ENCODE assay signal across 1 cellular context in the genomic region with DNA sequence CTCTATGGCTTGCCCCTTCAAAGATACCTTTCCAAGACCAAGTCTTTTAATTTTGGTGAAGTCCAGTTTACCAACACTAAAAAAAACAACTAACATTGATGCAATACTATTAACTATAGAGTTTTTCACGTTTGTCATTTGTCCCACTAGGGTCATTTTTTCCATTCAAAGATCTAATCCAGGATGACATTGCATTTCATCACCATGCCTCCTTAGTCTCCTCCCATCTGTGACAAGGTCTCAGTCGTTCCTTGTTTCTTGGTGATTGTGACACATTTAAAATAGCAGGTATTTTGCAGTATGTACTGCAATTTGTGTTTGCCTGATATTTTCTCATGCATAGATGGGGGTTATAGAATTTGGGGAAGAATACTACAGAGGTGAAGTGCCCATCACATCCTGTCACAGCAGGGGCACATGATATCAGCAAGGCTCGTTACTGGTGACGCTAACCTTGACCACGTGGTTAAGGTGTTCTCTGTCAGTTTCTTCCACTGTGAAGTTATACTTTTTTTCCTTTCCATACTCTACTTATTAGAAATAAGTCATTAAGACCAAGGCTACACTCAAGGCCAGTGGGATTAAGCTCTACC.
A peak's percentile ranks its signal among the peaks of the same experiment; 100 is the strongest.
TF ChIP-seq lines count a peak whose summit lies in the region.

No MANE protein-coding gene starts in this region.

TF ChIP-seq in K562, 482 proteins besides CTCF, POLR2A, EP300 and RAD21 (continues in another document):
- TF ChIP-seq, protein P1, sequence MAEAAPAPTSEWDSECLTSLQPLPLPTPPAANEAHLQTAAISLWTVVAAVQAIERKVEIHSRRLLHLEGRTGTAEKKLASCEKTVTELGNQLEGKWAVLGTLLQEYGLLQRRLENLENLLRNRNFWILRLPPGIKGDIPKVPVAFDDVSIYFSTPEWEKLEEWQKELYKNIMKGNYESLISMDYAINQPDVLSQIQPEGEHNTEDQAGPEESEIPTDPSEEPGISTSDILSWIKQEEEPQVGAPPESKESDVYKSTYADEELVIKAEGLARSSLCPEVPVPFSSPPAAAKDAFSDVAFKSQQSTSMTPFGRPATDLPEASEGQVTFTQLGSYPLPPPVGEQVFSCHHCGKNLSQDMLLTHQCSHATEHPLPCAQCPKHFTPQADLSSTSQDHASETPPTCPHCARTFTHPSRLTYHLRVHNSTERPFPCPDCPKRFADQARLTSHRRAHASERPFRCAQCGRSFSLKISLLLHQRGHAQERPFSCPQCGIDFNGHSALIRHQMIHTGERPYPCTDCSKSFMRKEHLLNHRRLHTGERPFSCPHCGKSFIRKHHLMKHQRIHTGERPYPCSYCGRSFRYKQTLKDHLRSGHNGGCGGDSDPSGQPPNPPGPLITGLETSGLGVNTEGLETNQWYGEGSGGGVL (CRISPR knock-in tag; IDR thresholded peaks at IDR 0.05): no peak
- TF ChIP-seq CBFB (CRISPR knock-in tag; IDR thresholded peaks at IDR 0.05) (no peak), RBM25 (IDR thresholded peaks at IDR 0.05; ENCODE audit: low read depth, low read length, severe bottlenecking) (no peak), CEBPB (tag; IDR thresholded peaks at IDR 0.05) (peak; percentile 81), MAFK (IDR thresholded peaks at IDR 0.05; ENCODE audit: low read length) (no peak), L3MBTL2 (IDR thresholded peaks at IDR 0.05) (peak; percentile 81), SPI1 (IDR thresholded peaks at IDR 0.05; ENCODE audit: borderline replicate concordance, low read depth, low read length) (no peak), NFE2 (IDR thresholded peaks at IDR 0.05; ENCODE audit: low read depth) (peak; percentile 75), CEBPG (CRISPR knock-in tag; IDR thresholded peaks at IDR 0.05) (no peak), CEBPG (tag; conservative IDR thresholded peaks at IDR 0.05 in 1 of 2, IDR thresholded peaks at IDR 0.05 in 1 of 2) (peak; percentile 60 to 84; a peak in 3 of 4 replicates), SNRNP70 (optimal IDR thresholded peaks at IDR 0.05; ENCODE audit: low read depth, low read length) (no peak), U2AF2 (optimal IDR thresholded peaks at IDR 0.05; ENCODE audit: low read depth, low read length) (no peak), NELFE (IDR thresholded peaks at IDR 0.05; ENCODE audit: insufficient read depth, insufficient read length) (no peak), STAG1 (CRISPR knock-in tag; IDR thresholded peaks at IDR 0.05; ENCODE audit: borderline replicate concordance) (no peak), HDAC3 (IDR thresholded peaks at IDR 0.05; ENCODE audit: borderline replicate concordance, partially characterized antibody) (no peak), SAP30 (IDR thresholded peaks at IDR 0.05; ENCODE audit: borderline replicate concordance, insufficient read depth, low read depth, low read length, poor library complexity, severe bottlenecking) (no peak), BMI1 (IDR thresholded peaks at IDR 0.05; ENCODE audit: low read length) (no peak), NCOR1 (IDR thresholded peaks at IDR 0.05) (no peak), ZNF311 (CRISPR knock-in tag; IDR thresholded peaks at IDR 0.05) (no peak), HDAC8 (tag; IDR thresholded peaks at IDR 0.05) (no peak), MAFG (tag; conservative IDR thresholded peaks at IDR 0.05) (peak; percentile 80), TBL1XR1 (IDR thresholded peaks at IDR 0.05; ENCODE audit: low read length in 2 of 2) (no peak)
- TF ChIP-seq, protein P2, sequence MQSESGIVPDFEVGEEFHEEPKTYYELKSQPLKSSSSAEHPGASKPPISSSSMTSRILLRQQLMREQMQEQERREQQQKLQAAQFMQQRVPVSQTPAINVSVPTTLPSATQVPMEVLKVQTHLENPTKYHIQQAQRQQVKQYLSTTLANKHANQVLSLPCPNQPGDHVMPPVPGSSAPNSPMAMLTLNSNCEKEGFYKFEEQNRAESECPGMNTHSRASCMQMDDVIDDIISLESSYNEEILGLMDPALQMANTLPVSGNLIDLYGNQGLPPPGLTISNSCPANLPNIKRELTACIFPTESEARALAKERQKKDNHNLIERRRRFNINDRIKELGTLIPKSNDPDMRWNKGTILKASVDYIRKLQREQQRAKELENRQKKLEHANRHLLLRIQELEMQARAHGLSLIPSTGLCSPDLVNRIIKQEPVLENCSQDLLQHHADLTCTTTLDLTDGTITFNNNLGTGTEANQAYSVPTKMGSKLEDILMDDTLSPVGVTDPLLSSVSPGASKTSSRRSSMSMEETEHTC (IDR thresholded peaks at IDR 0.05): no peak
- TF ChIP-seq, protein P3, sequence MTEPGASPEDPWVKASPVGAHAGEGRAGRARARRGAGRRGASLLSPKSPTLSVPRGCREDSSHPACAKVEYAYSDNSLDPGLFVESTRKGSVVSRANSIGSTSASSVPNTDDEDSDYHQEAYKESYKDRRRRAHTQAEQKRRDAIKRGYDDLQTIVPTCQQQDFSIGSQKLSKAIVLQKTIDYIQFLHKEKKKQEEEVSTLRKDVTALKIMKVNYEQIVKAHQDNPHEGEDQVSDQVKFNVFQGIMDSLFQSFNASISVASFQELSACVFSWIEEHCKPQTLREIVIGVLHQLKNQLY (CRISPR knock-in tag; conservative IDR thresholded peaks at IDR 0.05): no peak
- TF ChIP-seq, protein P4, sequence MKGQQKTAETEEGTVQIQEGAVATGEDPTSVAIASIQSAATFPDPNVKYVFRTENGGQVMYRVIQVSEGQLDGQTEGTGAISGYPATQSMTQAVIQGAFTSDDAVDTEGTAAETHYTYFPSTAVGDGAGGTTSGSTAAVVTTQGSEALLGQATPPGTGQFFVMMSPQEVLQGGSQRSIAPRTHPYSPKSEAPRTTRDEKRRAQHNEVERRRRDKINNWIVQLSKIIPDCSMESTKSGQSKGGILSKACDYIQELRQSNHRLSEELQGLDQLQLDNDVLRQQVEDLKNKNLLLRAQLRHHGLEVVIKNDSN (CRISPR knock-in tag; IDR thresholded peaks at IDR 0.05): no peak
- TF ChIP-seq, protein P5, sequence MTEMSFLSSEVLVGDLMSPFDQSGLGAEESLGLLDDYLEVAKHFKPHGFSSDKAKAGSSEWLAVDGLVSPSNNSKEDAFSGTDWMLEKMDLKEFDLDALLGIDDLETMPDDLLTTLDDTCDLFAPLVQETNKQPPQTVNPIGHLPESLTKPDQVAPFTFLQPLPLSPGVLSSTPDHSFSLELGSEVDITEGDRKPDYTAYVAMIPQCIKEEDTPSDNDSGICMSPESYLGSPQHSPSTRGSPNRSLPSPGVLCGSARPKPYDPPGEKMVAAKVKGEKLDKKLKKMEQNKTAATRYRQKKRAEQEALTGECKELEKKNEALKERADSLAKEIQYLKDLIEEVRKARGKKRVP (CRISPR knock-in tag; IDR thresholded peaks at IDR 0.05): peak; percentile 64; the same call in 1 of the 2 replicates
- TF ChIP-seq, protein P6, sequence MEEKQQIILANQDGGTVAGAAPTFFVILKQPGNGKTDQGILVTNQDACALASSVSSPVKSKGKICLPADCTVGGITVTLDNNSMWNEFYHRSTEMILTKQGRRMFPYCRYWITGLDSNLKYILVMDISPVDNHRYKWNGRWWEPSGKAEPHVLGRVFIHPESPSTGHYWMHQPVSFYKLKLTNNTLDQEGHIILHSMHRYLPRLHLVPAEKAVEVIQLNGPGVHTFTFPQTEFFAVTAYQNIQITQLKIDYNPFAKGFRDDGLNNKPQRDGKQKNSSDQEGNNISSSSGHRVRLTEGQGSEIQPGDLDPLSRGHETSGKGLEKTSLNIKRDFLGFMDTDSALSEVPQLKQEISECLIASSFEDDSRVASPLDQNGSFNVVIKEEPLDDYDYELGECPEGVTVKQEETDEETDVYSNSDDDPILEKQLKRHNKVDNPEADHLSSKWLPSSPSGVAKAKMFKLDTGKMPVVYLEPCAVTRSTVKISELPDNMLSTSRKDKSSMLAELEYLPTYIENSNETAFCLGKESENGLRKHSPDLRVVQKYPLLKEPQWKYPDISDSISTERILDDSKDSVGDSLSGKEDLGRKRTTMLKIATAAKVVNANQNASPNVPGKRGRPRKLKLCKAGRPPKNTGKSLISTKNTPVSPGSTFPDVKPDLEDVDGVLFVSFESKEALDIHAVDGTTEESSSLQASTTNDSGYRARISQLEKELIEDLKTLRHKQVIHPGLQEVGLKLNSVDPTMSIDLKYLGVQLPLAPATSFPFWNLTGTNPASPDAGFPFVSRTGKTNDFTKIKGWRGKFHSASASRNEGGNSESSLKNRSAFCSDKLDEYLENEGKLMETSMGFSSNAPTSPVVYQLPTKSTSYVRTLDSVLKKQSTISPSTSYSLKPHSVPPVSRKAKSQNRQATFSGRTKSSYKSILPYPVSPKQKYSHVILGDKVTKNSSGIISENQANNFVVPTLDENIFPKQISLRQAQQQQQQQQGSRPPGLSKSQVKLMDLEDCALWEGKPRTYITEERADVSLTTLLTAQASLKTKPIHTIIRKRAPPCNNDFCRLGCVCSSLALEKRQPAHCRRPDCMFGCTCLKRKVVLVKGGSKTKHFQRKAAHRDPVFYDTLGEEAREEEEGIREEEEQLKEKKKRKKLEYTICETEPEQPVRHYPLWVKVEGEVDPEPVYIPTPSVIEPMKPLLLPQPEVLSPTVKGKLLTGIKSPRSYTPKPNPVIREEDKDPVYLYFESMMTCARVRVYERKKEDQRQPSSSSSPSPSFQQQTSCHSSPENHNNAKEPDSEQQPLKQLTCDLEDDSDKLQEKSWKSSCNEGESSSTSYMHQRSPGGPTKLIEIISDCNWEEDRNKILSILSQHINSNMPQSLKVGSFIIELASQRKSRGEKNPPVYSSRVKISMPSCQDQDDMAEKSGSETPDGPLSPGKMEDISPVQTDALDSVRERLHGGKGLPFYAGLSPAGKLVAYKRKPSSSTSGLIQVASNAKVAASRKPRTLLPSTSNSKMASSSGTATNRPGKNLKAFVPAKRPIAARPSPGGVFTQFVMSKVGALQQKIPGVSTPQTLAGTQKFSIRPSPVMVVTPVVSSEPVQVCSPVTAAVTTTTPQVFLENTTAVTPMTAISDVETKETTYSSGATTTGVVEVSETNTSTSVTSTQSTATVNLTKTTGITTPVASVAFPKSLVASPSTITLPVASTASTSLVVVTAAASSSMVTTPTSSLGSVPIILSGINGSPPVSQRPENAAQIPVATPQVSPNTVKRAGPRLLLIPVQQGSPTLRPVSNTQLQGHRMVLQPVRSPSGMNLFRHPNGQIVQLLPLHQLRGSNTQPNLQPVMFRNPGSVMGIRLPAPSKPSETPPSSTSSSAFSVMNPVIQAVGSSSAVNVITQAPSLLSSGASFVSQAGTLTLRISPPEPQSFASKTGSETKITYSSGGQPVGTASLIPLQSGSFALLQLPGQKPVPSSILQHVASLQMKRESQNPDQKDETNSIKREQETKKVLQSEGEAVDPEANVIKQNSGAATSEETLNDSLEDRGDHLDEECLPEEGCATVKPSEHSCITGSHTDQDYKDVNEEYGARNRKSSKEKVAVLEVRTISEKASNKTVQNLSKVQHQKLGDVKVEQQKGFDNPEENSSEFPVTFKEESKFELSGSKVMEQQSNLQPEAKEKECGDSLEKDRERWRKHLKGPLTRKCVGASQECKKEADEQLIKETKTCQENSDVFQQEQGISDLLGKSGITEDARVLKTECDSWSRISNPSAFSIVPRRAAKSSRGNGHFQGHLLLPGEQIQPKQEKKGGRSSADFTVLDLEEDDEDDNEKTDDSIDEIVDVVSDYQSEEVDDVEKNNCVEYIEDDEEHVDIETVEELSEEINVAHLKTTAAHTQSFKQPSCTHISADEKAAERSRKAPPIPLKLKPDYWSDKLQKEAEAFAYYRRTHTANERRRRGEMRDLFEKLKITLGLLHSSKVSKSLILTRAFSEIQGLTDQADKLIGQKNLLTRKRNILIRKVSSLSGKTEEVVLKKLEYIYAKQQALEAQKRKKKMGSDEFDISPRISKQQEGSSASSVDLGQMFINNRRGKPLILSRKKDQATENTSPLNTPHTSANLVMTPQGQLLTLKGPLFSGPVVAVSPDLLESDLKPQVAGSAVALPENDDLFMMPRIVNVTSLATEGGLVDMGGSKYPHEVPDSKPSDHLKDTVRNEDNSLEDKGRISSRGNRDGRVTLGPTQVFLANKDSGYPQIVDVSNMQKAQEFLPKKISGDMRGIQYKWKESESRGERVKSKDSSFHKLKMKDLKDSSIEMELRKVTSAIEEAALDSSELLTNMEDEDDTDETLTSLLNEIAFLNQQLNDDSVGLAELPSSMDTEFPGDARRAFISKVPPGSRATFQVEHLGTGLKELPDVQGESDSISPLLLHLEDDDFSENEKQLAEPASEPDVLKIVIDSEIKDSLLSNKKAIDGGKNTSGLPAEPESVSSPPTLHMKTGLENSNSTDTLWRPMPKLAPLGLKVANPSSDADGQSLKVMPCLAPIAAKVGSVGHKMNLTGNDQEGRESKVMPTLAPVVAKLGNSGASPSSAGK (IDR thresholded peaks at IDR 0.05): peak; percentile 60
- TF ChIP-seq, protein P7, sequence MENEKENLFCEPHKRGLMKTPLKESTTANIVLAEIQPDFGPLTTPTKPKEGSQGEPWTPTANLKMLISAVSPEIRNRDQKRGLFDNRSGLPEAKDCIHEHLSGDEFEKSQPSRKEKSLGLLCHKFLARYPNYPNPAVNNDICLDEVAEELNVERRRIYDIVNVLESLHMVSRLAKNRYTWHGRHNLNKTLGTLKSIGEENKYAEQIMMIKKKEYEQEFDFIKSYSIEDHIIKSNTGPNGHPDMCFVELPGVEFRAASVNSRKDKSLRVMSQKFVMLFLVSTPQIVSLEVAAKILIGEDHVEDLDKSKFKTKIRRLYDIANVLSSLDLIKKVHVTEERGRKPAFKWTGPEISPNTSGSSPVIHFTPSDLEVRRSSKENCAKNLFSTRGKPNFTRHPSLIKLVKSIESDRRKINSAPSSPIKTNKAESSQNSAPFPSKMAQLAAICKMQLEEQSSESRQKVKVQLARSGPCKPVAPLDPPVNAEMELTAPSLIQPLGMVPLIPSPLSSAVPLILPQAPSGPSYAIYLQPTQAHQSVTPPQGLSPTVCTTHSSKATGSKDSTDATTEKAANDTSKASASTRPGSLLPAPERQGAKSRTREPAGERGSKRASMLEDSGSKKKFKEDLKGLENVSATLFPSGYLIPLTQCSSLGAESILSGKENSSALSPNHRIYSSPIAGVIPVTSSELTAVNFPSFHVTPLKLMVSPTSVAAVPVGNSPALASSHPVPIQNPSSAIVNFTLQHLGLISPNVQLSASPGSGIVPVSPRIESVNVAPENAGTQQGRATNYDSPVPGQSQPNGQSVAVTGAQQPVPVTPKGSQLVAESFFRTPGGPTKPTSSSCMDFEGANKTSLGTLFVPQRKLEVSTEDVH (IDR thresholded peaks at IDR 0.05; ENCODE audit: low read depth, partially characterized antibody): no peak
- TF ChIP-seq, protein P8, sequence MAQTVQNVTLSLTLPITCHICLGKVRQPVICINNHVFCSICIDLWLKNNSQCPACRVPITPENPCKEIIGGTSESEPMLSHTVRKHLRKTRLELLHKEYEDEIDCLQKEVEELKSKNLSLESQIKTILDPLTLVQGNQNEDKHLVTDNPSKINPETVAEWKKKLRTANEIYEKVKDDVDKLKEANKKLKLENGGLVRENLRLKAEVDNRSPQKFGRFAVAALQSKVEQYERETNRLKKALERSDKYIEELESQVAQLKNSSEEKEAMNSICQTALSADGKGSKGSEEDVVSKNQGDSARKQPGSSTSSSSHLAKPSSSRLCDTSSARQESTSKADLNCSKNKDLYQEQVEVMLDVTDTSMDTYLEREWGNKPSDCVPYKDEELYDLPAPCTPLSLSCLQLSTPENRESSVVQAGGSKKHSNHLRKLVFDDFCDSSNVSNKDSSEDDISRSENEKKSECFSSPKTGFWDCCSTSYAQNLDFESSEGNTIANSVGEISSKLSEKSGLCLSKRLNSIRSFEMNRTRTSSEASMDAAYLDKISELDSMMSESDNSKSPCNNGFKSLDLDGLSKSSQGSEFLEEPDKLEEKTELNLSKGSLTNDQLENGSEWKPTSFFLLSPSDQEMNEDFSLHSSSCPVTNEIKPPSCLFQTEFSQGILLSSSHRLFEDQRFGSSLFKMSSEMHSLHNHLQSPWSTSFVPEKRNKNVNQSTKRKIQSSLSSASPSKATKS (CRISPR knock-in tag; IDR thresholded peaks at IDR 0.05): no peak
